In the genomic region with DNA sequence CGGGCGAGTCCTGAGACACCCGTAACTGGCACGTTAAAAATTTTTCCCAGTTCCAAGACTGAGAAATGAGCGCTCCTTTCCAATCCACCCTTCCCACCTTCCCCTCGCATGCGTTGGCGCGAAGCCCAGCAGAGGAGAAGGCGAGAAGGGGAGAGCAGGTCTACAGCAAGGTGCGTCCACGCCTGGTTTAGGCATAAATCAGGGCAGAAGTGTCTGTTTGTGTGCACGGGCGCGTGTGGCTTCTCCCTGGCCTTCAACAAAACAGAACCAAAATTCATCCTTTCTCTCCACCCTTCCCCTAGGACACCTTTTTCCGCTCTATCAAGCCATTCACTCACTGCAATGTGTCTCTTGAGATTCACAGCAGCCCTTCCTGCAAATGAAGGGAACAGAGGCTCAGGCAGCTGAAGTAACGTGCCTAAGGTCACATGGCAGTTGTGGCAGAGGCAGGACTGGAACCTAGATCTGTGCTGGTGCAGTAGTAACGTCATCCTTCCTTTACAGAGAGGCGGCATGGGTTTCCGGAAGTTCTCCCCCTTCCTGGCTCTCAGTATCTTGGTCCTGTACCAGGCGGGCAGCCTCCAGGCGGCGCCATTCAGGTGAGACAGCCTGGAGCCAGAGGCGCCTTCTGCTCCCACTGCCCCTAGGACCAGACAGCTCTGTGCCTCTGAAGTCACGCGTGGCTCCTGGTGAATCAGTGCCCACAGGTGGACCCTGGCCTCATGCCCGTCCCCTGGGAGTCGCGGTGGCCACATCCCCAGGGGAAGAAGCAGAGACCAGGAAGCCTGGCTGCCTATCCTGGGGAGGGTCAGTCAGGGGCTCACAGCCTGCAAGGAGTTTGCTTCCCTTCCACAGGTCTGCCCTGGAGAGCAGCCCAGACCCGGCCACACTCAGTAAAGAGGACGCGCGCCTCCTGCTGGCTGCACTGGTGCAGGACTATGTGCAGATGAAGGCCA, we compare ENCODE assay signal across 8 cellular contexts. TPM values are rescaled to one million over a fixed set of nuclear protein-coding genes. Genes with fewer than 3 reads are reported as not detected.
DNase-seq lines count a peak whose midpoint lies in the region; ATAC-seq and TF ChIP-seq lines count a peak whose summit lies in the region.

No MANE protein-coding gene starts in this region.

- peak; percentile 94 for ATAC-seq in HG02852 (IDR thresholded peaks at IDR 0.05; ENCODE audit: unreplicated experiment)

- WGBS in sigmoid colon, 2 donors, result 2 to 5% methylated on average over 33 of the region's 33 CpGs

- H3K4me3 ChIP-seq in sigmoid colon, result peak overlapping the region in 3 of 4 donors; percentile 20 to 46 (median 37)

- intact Hi-C loops in sigmoid colon (cut with DNase I), result loop anchor here (1.0 to 5.0 kb wide), 3 partner anchors 102 to 557 kb away; a partner anchor contains a TSS

- no peaks in the 10 kb centered on the region for H3K9me3 ChIP-seq in sigmoid colon

- H3K36me3 ChIP-seq in sigmoid colon, result no peaks in the 10 kb centered on the region

- H3K27me3 ChIP-seq in sigmoid colon, result peaks cover 11 to 48% (median 27%) of the 10 kb centered on the region in 3 donors

- TF ChIP-seq POLR2A in sigmoid colon (IDR thresholded peaks at IDR 0.05), result no peak

- DNase-seq in GM13977 (ENCODE audit: low spot score) (peak; percentile 70), NCI-H1436 (lab: John Stamatoyannopoulos, UW) (peak; percentile 85), T-helper 2 cell (peak; percentile 51 to 90 (median 61)), amygdala (lab: John Stamatoyannopoulos, UW) (peak in 46 of 56 donors; percentile 7 to 82 (median 38)), hypothalamus (lab: John Stamatoyannopoulos, UW) (peak in 46 of 51 donors; percentile 6 to 81 (median 48)), sigmoid colon (peak; percentile 87), OCI-M2 (lab: John Stamatoyannopoulos, UW; ENCODE audit: unreplicated experiment) (no peak)

- peaks cover 0 to 22% (median 20%) of the 10 kb centered on the region in 4 donors for H3K4me1 ChIP-seq in sigmoid colon

- TF ChIP-seq CTCF in GM13977 (IDR thresholded peaks at IDR 0.05; ENCODE audit: extremely low read depth, insufficient read depth, missing control alignments) (peak; percentile 89), sigmoid colon (IDR thresholded peaks at IDR 0.05) (peak; percentile 18 to 75 (median 60))

- TF ChIP-seq EP300 in sigmoid colon (IDR thresholded peaks at IDR 0.05), result no peak

- in situ Hi-C loops in GM13977 (cut with MboI; ENCODE audit: low pct_unique_long_range_greater_than_20kb, low sequenced_read_pairs, unreplicated experiment), result no loop called here

- no peak overlapping the region for H3K27ac ChIP-seq in sigmoid colon

RNA-seq across cellular contexts. Expression of a gene that starts 1.1 kb away (rescaled TPM):
- 1 to 10 TPM in 1 of 4 donors, under 1 TPM in 3; 0.28 to 6.1 (median 0.64) TPM for total RNA-seq in sigmoid colon
- 1 to 10 TPM in 1 of 3 donors, not detected in 2; 1.6 TPM for polyA plus RNA-seq in sigmoid colon

RNA-seq across cellular contexts. Expression of a gene that starts 40.2 kb away (rescaled TPM):
- 1 to 10 TPM; 2.9 to 5.4 (median 3.5) TPM for total RNA-seq in sigmoid colon
- 1 to 10 TPM; 1.4 to 2.7 (median 1.8) TPM for polyA plus RNA-seq in sigmoid colon
